26 cellular contexts compared by ENCODE assay signal in the genomic region with DNA sequence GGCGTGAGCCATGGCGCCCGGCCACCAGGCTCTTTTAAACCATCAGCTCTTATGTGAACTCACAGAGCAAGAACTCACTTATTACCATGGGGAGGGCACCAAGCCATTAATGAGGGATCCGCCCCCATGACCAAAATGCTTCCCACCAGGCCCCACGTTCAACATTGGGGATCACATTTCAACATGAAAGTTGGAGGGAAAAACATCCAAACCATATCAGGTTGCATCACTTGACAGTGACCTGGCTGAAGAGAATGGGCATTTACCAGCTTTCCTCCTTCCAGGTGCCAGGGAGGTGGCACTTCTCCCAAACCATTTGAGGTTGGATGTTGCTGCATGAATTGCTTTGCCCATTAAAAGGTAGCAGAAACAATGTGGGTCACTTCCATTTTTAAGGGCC.
DNase-seq lines count a peak whose midpoint lies in the region; ATAC-seq, FAIRE-seq and TF ChIP-seq lines count a peak whose summit lies in the region.
"Had no signal": no experiment of that assay in that cellular context is flagged by ENCODE, and none has a peak within 500 bp of the region (broad histone marks: within the 10 kb centered on the region; RNA-seq: fewer than 3 reads in every experiment).

No MANE protein-coding gene starts in this region.

- ATAC-seq in HepG2 (no peak), right lobe of liver (no peak), K562 (no peak), lower lobe of right lung (no peak), upper lobe of right lung (no peak)
- ATAC-seq: CD8-positive, alpha-beta T cell had no signal

- 67% methylated on average over 5 of the region's 5 CpGs for WGBS in HepG2 (ENCODE audit: low lambda C conversion rate)
- 17% methylated on average over 1 of the region's 5 CpGs for WGBS in right lobe of liver (ENCODE audit: insufficient coverage, low coverage, low lambda C conversion rate, missing lambda C conversion rate)
- WGBS in K562 (ENCODE audit: insufficient coverage, low coverage, missing lambda C conversion rate) = 0% methylated on average over 5 of the region's 5 CpGs

- H2AFZ ChIP-seq in HepG2 (ENCODE audit: low read length) (no peak overlapping the region), K562 (ENCODE audit: low read depth, low read length) (no peak overlapping the region)
- H2AFZ ChIP-seq: PC-9 had no signal

- H3K27me3 ChIP-seq in HepG2 (ENCODE audit: control insufficient read depth in 1 of 2, insufficient read depth in 2 of 2, low read length in 2 of 2) (no peaks in the 10 kb centered on the region), right lobe of liver (no peaks in the 10 kb centered on the region), K562 (ENCODE audit: control insufficient read depth in 2 of 2, insufficient read depth in 2 of 2, low read length in 2 of 2) (peaks cover 0 to 4% of the 10 kb centered on the region in 2 experiments; a peak in 3 of 5 replicates), lower lobe of right lung (ENCODE audit: low read depth) (no peaks in the 10 kb centered on the region), upper lobe of right lung (no peaks in the 10 kb centered on the region)

- H3K9ac ChIP-seq in HepG2 (ENCODE audit: insufficient read depth, low read depth, low read length) (no peak overlapping the region), K562 (ENCODE audit: insufficient read depth in 1 of 2, low read depth in 2 of 2, low read length in 2 of 2) (no peak overlapping the region)
- H3K9ac ChIP-seq: KMS-11 had no signal

- no peaks in the 10 kb centered on the region for H3K9me1 ChIP-seq in K562 (ENCODE audit: control insufficient read depth, insufficient read depth, low read length)

- FAIRE-seq in HepG2 (lab: Jason Lieb, UNC) = no peak
- FAIRE-seq in K562 (lab: Jason Lieb, UNC) = no peak
- FAIRE-seq: GM12892, HTR-8/SVneo had no signal

- TF ChIP-seq RAD21 in HepG2 (CRISPR knock-in tag; IDR thresholded peaks at IDR 0.05) (no peak), K562 (CRISPR knock-in tag; conservative IDR thresholded peaks at IDR 0.05 in 1 of 2, IDR thresholded peaks at IDR 0.05 in 1 of 2) (no peak)

- H3K36me3 ChIP-seq in HepG2 (replicated peaks in 1 of 2; ENCODE audit: control insufficient read depth in 1 of 2, insufficient read depth in 2 of 2, low read length in 2 of 2) (no peaks in the 10 kb centered on the region), right lobe of liver (no peaks in the 10 kb centered on the region), K562 (ENCODE audit: control insufficient read depth, insufficient read depth, low read length) (no peaks in the 10 kb centered on the region), lower lobe of right lung (no peaks in the 10 kb centered on the region), upper lobe of right lung (no peaks in the 10 kb centered on the region)
- H3K36me3 ChIP-seq: HAP-1 had no signal

- TF ChIP-seq CTCF in HepG2 (CRISPR knock-in tag; IDR thresholded peaks at IDR 0.05) = no peak
- no peak for TF ChIP-seq CTCF in right lobe of liver (IDR thresholded peaks at IDR 0.05)
- TF ChIP-seq CTCF in K562 (IDR thresholded peaks at IDR 0.05 in 2 of 3, conservative IDR thresholded peaks at IDR 0.05 in 1 of 3; ENCODE audit: insufficient read depth in 2 of 3, low read depth in 1 of 3, low read length in 3 of 3) = no peak
- no peak for TF ChIP-seq CTCF in lower lobe of right lung (IDR thresholded peaks at IDR 0.05)
- no peak for TF ChIP-seq CTCF in upper lobe of right lung (IDR thresholded peaks at IDR 0.05)

- H4K20me1 ChIP-seq in HepG2 (ENCODE audit: insufficient read depth, low read length) = no peaks in the 10 kb centered on the region
- H4K20me1 ChIP-seq in K562 (replicated peaks; ENCODE audit: control insufficient read depth, insufficient read depth, low read length) = no peaks in the 10 kb centered on the region

- POLR2A ChIA-PET in HepG2 (lab: Yijun Ruan, JAX) (no interaction called here), K562 (lab: Yijun Ruan, JAX) (no interaction called here)

- H3K4me2 ChIP-seq in HepG2 (ENCODE audit: low read depth, low read length) (no peak overlapping the region), K562 (ENCODE audit: insufficient read depth, low read length) (no peak overlapping the region)
- H3K4me2 ChIP-seq: KMS-11, PC-9 had no signal

- no TSS peak for BruUV-seq in HepG2 (replicated peaks; lab: Mats Ljungman, UMichigan)
- no TSS peak for BruUV-seq in K562 (replicated peaks; lab: Mats Ljungman, UMichigan)

- no peak for TF ChIP-seq EP300 in HepG2 (IDR thresholded peaks at IDR 0.05; ENCODE audit: low read depth in 2 of 2, low read length in 2 of 2)
- no peak for TF ChIP-seq EP300 in HepG2 (CRISPR knock-in tag; IDR thresholded peaks at IDR 0.05; ENCODE audit: borderline replicate concordance)
- TF ChIP-seq EP300 in K562 (IDR thresholded peaks at IDR 0.05; ENCODE audit: low read length) = no peak

- H3K9me3 ChIP-seq in HepG2 (ENCODE audit: low read length) = no peaks in the 10 kb centered on the region
- H3K9me3 ChIP-seq in right lobe of liver = no peaks in the 10 kb centered on the region
- H3K9me3 ChIP-seq in K562 (replicated peaks; ENCODE audit: control insufficient read depth, insufficient read depth, low read depth, low read length) = no peaks in the 10 kb centered on the region
- H3K9me3 ChIP-seq in lower lobe of right lung = no peaks in the 10 kb centered on the region
- H3K9me3 ChIP-seq in upper lobe of right lung = no peaks in the 10 kb centered on the region
- H3K9me3 ChIP-seq: HAP-1 had no signal

- TF ChIP-seq POLR2A in HepG2 (IDR thresholded peaks at IDR 0.05; ENCODE audit: insufficient read depth in 1 of 2, low read depth in 2 of 2, low read length in 2 of 2) = no peak
- no peak for TF ChIP-seq POLR2A in right lobe of liver (IDR thresholded peaks at IDR 0.05)
- no peak for TF ChIP-seq POLR2A in K562 (conservative IDR thresholded peaks at IDR 0.05)

- H3K27ac ChIP-seq in HepG2 (ENCODE audit: extremely low read length, insufficient read depth, low read length) = no peak overlapping the region
- no peak overlapping the region for H3K27ac ChIP-seq in right lobe of liver
- H3K27ac ChIP-seq in K562 (ENCODE audit: extremely low read depth, low read depth, low read length) = no peak overlapping the region
- no peak overlapping the region for H3K27ac ChIP-seq in lower lobe of right lung
- no peak overlapping the region for H3K27ac ChIP-seq in upper lobe of right lung
- H3K27ac ChIP-seq: C4-2B, KMS-11, PC-9, SK-N-MC had no signal

- H3K79me2 ChIP-seq in HepG2 (ENCODE audit: insufficient read depth, low read length) (no peaks in the 10 kb centered on the region), K562 (ENCODE audit: control insufficient read depth, insufficient read depth, low read length) (no peaks in the 10 kb centered on the region)

- CTCF ChIA-PET in HepG2 (lab: Yijun Ruan, JAX; ENCODE audit: low intra/inter-chr PET ratio, low total read pairs) (no interaction called here), K562 (lab: Yijun Ruan, JAX; ENCODE audit: low intra/inter-chr PET ratio) (no interaction called here)

- no peak for DNase-seq in HepG2 (ENCODE audit: low spot score)
- no peak for DNase-seq in right lobe of liver
- DNase-seq in NCI-H510A treated with DMSO at 0.1 percent for 48 hours (lab: John Stamatoyannopoulos, UW) = peak; percentile 7
- DNase-seq in K562 (ENCODE audit: extremely low read depth in 1 of 4, low spot score in 3 of 4) = no peak
- DNase-seq in lower lobe of right lung = no peak
- DNase-seq in upper lobe of right lung = no peak
- DNase-seq in SHP77 (lab: John Stamatoyannopoulos, UW) = no peak
- DNase-seq: CD8-positive, alpha-beta T cell; DMS 273 treated with DMSO at 0.1 percent for 48 hours; DMS79; EL; GF-D8; GOT3; MM.1S; NCI-H2029; NCI-H446 treated with DMSO at 0.1 percent for 48 hours; NCI-H774; PC-9; RPMI8226; SHP77 treated with DMSO at 0.1 percent for 48 hours had no signal

- intact Hi-C loops in HepG2 (cut with micrococcal nuclease; ENCODE audit: unreplicated experiment) = no loop called here
- intact Hi-C loops in right lobe of liver (cut with DNase I) = no loop called here
- intact Hi-C loops in K562 (cut with micrococcal nuclease) = no loop called here
- intact Hi-C loops in lower lobe of right lung (cut with DNase I) = no loop called here
- intact Hi-C loops in upper lobe of right lung (cut with DNase I) = no loop called here

- in situ Hi-C loops in HepG2 (cut with HindIII; ENCODE audit: extremely low pct_ligation_motif_present, low pct_unique_long_range_greater_than_20kb) (no loop called here), K562 (cut with MboI) (no loop called here)

- no peak overlapping the region for H3K4me3 ChIP-seq in HepG2 (replicated peaks in 1 of 3; ENCODE audit: insufficient read depth in 1 of 3, low read depth in 2 of 3, low read length in 3 of 3)
- no peak overlapping the region for H3K4me3 ChIP-seq in right lobe of liver
- H3K4me3 ChIP-seq in K562 = no peak overlapping the region
- no peak overlapping the region for H3K4me3 ChIP-seq in lower lobe of right lung
- no peak overlapping the region for H3K4me3 ChIP-seq in upper lobe of right lung
- H3K4me3 ChIP-seq: HAP-1, PC-9, SK-N-MC had no signal

- H3K4me1 ChIP-seq in HepG2 (ENCODE audit: insufficient read depth, low read length) = peaks cover 17% of the 10 kb centered on the region; the same call in 1 of the 2 replicates
- H3K4me1 ChIP-seq in right lobe of liver = no peaks in the 10 kb centered on the region
- H3K4me1 ChIP-seq in K562 (replicated peaks in 1 of 2; ENCODE audit: control insufficient read depth in 2 of 2, insufficient read depth in 2 of 2, low read length in 2 of 2) = no peaks in the 10 kb centered on the region
- no peaks in the 10 kb centered on the region for H3K4me1 ChIP-seq in lower lobe of right lung
- H3K4me1 ChIP-seq in upper lobe of right lung = no peaks in the 10 kb centered on the region
- H3K4me1 ChIP-seq: HAP-1 had no signal

TF ChIP-seq in HepG2, 621 proteins besides CTCF, POLR2A, EP300 and RAD21 (continues in another document):
- TF ChIP-seq SKI (IDR thresholded peaks at IDR 0.05; ENCODE audit: partially characterized antibody) (no peak), ZKSCAN5 (CRISPR knock-in tag; IDR thresholded peaks at IDR 0.05) (no peak)

TF ChIP-seq in K562, 482 proteins besides CTCF, POLR2A, EP300 and RAD21 (continues in another document):
- TF ChIP-seq SREBF1 (IDR thresholded peaks at IDR 0.05; ENCODE audit: borderline replicate concordance, low read depth, low read length) = no peak
- TF ChIP-seq ZNF589 (CRISPR knock-in tag; IDR thresholded peaks at IDR 0.05; ENCODE audit: low read depth) = no peak
- TF ChIP-seq RAD51 (IDR thresholded peaks at IDR 0.05; ENCODE audit: borderline replicate concordance, low read depth) = peak; percentile 52; the same call in 1 of the 2 replicates
- no peak for TF ChIP-seq ZFX (CRISPR knock-in tag; IDR thresholded peaks at IDR 0.05)
- TF ChIP-seq, protein P1, sequence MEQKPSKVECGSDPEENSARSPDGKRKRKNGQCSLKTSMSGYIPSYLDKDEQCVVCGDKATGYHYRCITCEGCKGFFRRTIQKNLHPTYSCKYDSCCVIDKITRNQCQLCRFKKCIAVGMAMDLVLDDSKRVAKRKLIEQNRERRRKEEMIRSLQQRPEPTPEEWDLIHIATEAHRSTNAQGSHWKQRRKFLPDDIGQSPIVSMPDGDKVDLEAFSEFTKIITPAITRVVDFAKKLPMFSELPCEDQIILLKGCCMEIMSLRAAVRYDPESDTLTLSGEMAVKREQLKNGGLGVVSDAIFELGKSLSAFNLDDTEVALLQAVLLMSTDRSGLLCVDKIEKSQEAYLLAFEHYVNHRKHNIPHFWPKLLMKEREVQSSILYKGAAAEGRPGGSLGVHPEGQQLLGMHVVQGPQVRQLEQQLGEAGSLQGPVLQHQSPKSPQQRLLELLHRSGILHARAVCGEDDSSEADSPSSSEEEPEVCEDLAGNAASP (IDR thresholded peaks at IDR 0.05) = no peak
